13 cellular contexts compared by ENCODE assay signal in the genomic region with DNA sequence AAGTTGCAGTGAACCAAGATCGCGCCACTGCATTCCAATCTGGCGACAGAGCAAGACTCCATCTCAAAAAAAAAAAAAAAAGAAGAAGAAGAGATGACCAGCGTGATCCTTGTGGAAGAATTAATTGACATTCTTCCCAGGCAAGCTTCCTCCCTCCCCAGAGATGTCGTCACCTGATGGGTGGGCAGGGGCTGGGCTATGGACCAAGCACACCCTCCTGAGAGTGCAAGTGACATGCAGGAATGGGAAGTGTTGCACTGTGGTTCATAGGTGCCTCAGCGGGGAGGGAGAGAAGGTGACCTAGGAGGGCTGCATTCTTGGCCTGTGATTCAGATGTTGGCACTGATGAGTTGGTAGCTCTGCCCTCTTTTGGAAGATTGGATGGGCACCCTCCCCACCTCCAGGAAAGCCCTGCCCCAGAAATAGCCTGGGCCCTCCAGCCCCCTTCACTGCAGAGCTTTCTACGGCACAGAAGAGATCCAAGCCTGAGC. TPM values are rescaled to one million over a fixed set of nuclear protein-coding genes. Genes with fewer than 3 reads are reported as not detected.
DNase-seq lines count a peak whose midpoint lies in the region; ATAC-seq and TF ChIP-seq lines count a peak whose summit lies in the region.
"Had no signal": no experiment of that assay in that cellular context is flagged by ENCODE, and none has a peak within 500 bp of the region (broad histone marks: within the 10 kb centered on the region; RNA-seq: fewer than 3 reads in every experiment).

No MANE protein-coding gene starts in this region.

- peaks cover 12% of the 10 kb centered on the region for H3K4me1 ChIP-seq in Caco-2

- CTCF ChIA-PET in Caco-2 (lab: Charles Lee): no interaction called here
- CTCF ChIA-PET in activated naive CD4-positive, alpha-beta T cell treated with anti-CD3 and anti-CD28 coated beads for 36 hours (lab: Charles Lee): interaction anchor here (1.4 to 2.3 kb wide), 3 partner anchors 11 to 21 kb away, joined by 3 to 9 read pairs (median 4); no protein-coding TSS in a partner anchor

- no peaks in the 10 kb centered on the region for H3K9me3 ChIP-seq in Caco-2

- no TSS peak for BruUV-seq in Caco-2 (replicated peaks; lab: Mats Ljungman, UMichigan)

- ATAC-seq in HG02840 (IDR thresholded peaks at IDR 0.05; ENCODE audit: low FRiP score, unreplicated experiment): no peak
- ATAC-seq: activated CD8-positive, alpha-beta T cell treated with anti-CD3 and anti-CD28 coated beads for 36 hours had no signal

- no peaks in the 10 kb centered on the region for H3K9me3 Mint-ChIP-seq in Caco-2 (ENCODE audit: unreplicated experiment)
- H3K9me3 Mint-ChIP-seq in chondrocyte (ENCODE audit: low read depth): no peaks in the 10 kb centered on the region
- no peaks in the 10 kb centered on the region for H3K9me3 Mint-ChIP-seq in activated naive CD4-positive, alpha-beta T cell treated with anti-CD3 and anti-CD28 coated beads for 36 hours
- H3K9me3 Mint-ChIP-seq: activated CD8-positive, alpha-beta T cell treated with anti-CD3 and anti-CD28 coated beads for 36 hours had no signal

- H3K27me3 ChIP-seq in Caco-2 (replicated peaks; ENCODE audit: control insufficient read depth, insufficient read depth, low read length) (no peaks in the 10 kb centered on the region), kidney epithelial cell (ENCODE audit: control insufficient read depth, insufficient read depth, low read length) (no peaks in the 10 kb centered on the region)

- POLR2A ChIA-PET in Caco-2 (lab: Charles Lee): no interaction called here

- no peaks in the 10 kb centered on the region for H3K36me3 ChIP-seq in Caco-2 (ENCODE audit: control insufficient read depth, insufficient read depth, low read length)
- no peaks in the 10 kb centered on the region for H3K36me3 ChIP-seq in kidney epithelial cell (ENCODE audit: control insufficient read depth, insufficient read depth, low read length)

- H3K4me3 ChIP-seq in Caco-2 (ENCODE audit: low read depth, low read length) (no peak overlapping the region), kidney epithelial cell (ENCODE audit: low read depth, low read length) (no peak overlapping the region), coronary artery (no peak overlapping the region)

- H3K27ac Mint-ChIP-seq in Caco-2 (ENCODE audit: unreplicated experiment) (peak overlapping the region; percentile 45), chondrocyte (ENCODE audit: unreplicated experiment) (no peak overlapping the region)
- no peak overlapping the region for H3K27ac Mint-ChIP-seq in activated naive CD4-positive, alpha-beta T cell treated with anti-CD3 and anti-CD28 coated beads for 36 hours
- H3K27ac Mint-ChIP-seq: activated CD8-positive, alpha-beta T cell treated with anti-CD3 and anti-CD28 coated beads for 36 hours had no signal

- H3K36me3 Mint-ChIP-seq in Caco-2 (ENCODE audit: insufficient read depth, unreplicated experiment): no peaks in the 10 kb centered on the region
- H3K36me3 Mint-ChIP-seq in chondrocyte (ENCODE audit: low read depth): no peaks in the 10 kb centered on the region
- no peaks in the 10 kb centered on the region for H3K36me3 Mint-ChIP-seq in activated naive CD4-positive, alpha-beta T cell treated with anti-CD3 and anti-CD28 coated beads for 36 hours (ENCODE audit: low read depth)

- H3K4me1 Mint-ChIP-seq in Caco-2 (ENCODE audit: low read depth, unreplicated experiment) (no peaks in the 10 kb centered on the region), chondrocyte (ENCODE audit: low read depth) (peaks cover 7% of the 10 kb centered on the region)
- no peaks in the 10 kb centered on the region for H3K4me1 Mint-ChIP-seq in activated naive CD4-positive, alpha-beta T cell treated with anti-CD3 and anti-CD28 coated beads for 36 hours (ENCODE audit: low read depth)

- TF ChIP-seq CTCF in Caco-2 (IDR thresholded peaks at IDR 0.05; ENCODE audit: insufficient read depth in 1 of 2, low read depth in 1 of 2, low read length in 1 of 2, severe bottlenecking in 1 of 2, unreplicated experiment in 1 of 2) (no peak), chondrocyte (IDR thresholded peaks at IDR 0.05) (no peak), kidney epithelial cell (IDR thresholded peaks at IDR 0.05; ENCODE audit: insufficient read depth, low read length, poor library complexity, severe bottlenecking) (no peak), coronary artery (IDR thresholded peaks at IDR 0.05) (no peak)

- H3K27me3 Mint-ChIP-seq in Caco-2 (ENCODE audit: insufficient read depth, unreplicated experiment) (peaks cover 2% of the 10 kb centered on the region), chondrocyte (ENCODE audit: low read depth) (no peaks in the 10 kb centered on the region)
- H3K27me3 Mint-ChIP-seq in activated naive CD4-positive, alpha-beta T cell treated with anti-CD3 and anti-CD28 coated beads for 36 hours (ENCODE audit: low read depth): no peaks in the 10 kb centered on the region
- H3K27me3 Mint-ChIP-seq: activated CD8-positive, alpha-beta T cell treated with anti-CD3 and anti-CD28 coated beads for 36 hours had no signal

- peak in 1 of 2 experiments; percentile 46 for DNase-seq in Caco-2
- DNase-seq in LoVo (ENCODE audit: low spot score): peak; percentile 70
- no peak for DNase-seq in chondrocyte (ENCODE audit: low spot score)
- DNase-seq in kidney epithelial cell (ENCODE audit: low read depth): peak; percentile 67
- no peak for DNase-seq in coronary artery (ENCODE audit: low spot score)
- DNase-seq in pons (ENCODE audit: low spot score): no peak
- DNase-seq in activated naive CD4-positive, alpha-beta T cell treated with anti-CD3 and anti-CD28 coated beads for 36 hours: no peak
- DNase-seq: activated CD8-positive, alpha-beta T cell treated with anti-CD3 and anti-CD28 coated beads for 36 hours; activated naive CD4-positive, alpha-beta T cell treated with anti-CD3 and anti-CD28 coated beads, Interleukin-2, amount 50 U/mL, for 16 hours; hypothalamus; NCI-H146 had no signal

- H3K27ac ChIP-seq in coronary artery: no peak overlapping the region

- H3K4me3 Mint-ChIP-seq in Caco-2 (ENCODE audit: unreplicated experiment): no peak overlapping the region
- peak overlapping the region; percentile 3 for H3K4me3 Mint-ChIP-seq in chondrocyte (ENCODE audit: unreplicated experiment)
- H3K4me3 Mint-ChIP-seq in activated naive CD4-positive, alpha-beta T cell treated with anti-CD3 and anti-CD28 coated beads for 36 hours: no peak overlapping the region
- H3K4me3 Mint-ChIP-seq: activated CD8-positive, alpha-beta T cell treated with anti-CD3 and anti-CD28 coated beads for 36 hours had no signal

- intact Hi-C loops in Caco-2 (cut with micrococcal nuclease; ENCODE audit: unreplicated experiment): no loop called here
- intact Hi-C loops in activated naive CD4-positive, alpha-beta T cell treated with anti-CD3 and anti-CD28 coated beads for 36 hours (cut with micrococcal nuclease): no loop called here

RNA-seq across cellular contexts. Expression of gene TAF8, which starts 37.8 kb away (rescaled TPM):
- total RNA-seq in Caco-2 (2022) (35.0 and 37.7 TPM in 2 replicates), chondrocyte (17.0 to 20.4 TPM (median 17.2 TPM) in 3 replicates), kidney epithelial cell (12.6 and 13.5 TPM in 2 replicates)
- 10 to 100 TPM; 67.3 to 68.5 TPM for total RNA-seq in activated naive CD4-positive, alpha-beta T cell treated with anti-CD3 and anti-CD28 coated beads for 36 hours

RNA-seq across cellular contexts. Expression of gene C6orf132, which starts 54.3 kb away (rescaled TPM):
- total RNA-seq in Caco-2 (2022) (56.2 and 61.2 TPM in 2 replicates), chondrocyte (0.75 to 5.8 TPM (median 5.2 TPM) in 3 replicates), kidney epithelial cell (18.9 and 24.2 TPM in 2 replicates)
- under 1 TPM; 0.12 to 0.14 TPM for total RNA-seq in activated naive CD4-positive, alpha-beta T cell treated with anti-CD3 and anti-CD28 coated beads for 36 hours
- total RNA-seq: G401 had no signal

Comparison
In these comparisons a context has a peak if more than half of its experiments do, and no peak if none do; other contexts are left out.
1. DNase-seq: peak in LoVo (single experiment) and kidney epithelial cell (single experiment); none in chondrocyte (single experiment), coronary artery (single experiment), pons (single experiment) and activated naive CD4-positive, alpha-beta T cell treated with anti-CD3 and anti-CD28 coated beads for 36 hours (single experiment).